In the genomic region with DNA sequence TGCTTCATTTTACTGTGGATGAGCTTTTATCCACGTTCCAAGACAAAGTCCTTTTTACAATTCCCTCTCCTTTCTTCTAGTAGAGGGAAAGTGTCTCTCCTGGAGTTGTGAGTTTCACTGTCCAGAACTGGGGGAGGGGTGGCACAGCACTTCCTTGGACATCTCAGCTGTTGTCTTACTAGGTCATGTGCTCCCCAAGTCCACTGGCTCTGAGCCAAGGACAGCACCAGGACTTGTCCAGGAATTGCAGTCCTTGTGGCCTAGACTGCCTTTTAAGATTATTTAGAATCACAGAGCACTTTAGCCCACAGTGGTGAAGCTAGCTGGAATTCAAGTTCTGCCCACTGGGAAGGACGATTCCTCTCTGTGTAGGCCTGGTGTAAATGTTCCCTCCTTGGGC, we compare ENCODE assay signal across 19 cellular contexts.
DNase-seq lines count a peak whose midpoint lies in the region; ATAC-seq and TF ChIP-seq lines count a peak whose summit lies in the region.
"Had no signal": no experiment of that assay in that cellular context is flagged by ENCODE, and none has a peak within 500 bp of the region (broad histone marks: within the 10 kb centered on the region; RNA-seq: fewer than 3 reads in every experiment).

No MANE protein-coding gene starts in this region.

- H3K27me3 Mint-ChIP-seq in activated CD8-positive, alpha-beta T cell treated with anti-CD3 and anti-CD28 coated beads, Interleukin-2, amount 10 ng/mL, durations not matched to agents 7 days and 5 days (ENCODE audit: low read depth) = no peaks in the 10 kb centered on the region
- no peaks in the 10 kb centered on the region for H3K27me3 Mint-ChIP-seq in activated CD4-positive, alpha-beta T cell treated with anti-CD3 and anti-CD28 coated beads for 36 hours
- H3K27me3 Mint-ChIP-seq: CD4-positive, alpha-beta T cell; natural killer cell treated with Interleukin-12 subunit alpha and Interleukin-12 subunit beta and Interleukin-15 and Interleukin-18, amount 100 ng/mL, for 72 hours; progenitor cell of endocrine pancreas had no signal

- no peak for TF ChIP-seq CTCF in fibroblast of mammary gland (conservative IDR thresholded peaks at IDR 0.05; ENCODE audit: control insufficient read depth, insufficient read depth, low read depth, low read length)

- H3K27ac Mint-ChIP-seq in activated CD8-positive, alpha-beta T cell treated with anti-CD3 and anti-CD28 coated beads, Interleukin-2, amount 10 ng/mL, durations not matched to agents 7 days and 5 days = no peak overlapping the region
- H3K27ac Mint-ChIP-seq in activated CD4-positive, alpha-beta T cell treated with anti-CD3 and anti-CD28 coated beads for 36 hours = no peak overlapping the region
- H3K27ac Mint-ChIP-seq: CD4-positive, alpha-beta T cell; natural killer cell treated with Interleukin-12 subunit alpha and Interleukin-12 subunit beta and Interleukin-15 and Interleukin-18, amount 100 ng/mL, for 72 hours; progenitor cell of endocrine pancreas had no signal

- no peak for ATAC-seq in activated CD8-positive, alpha-beta T cell treated with anti-CD3 and anti-CD28 coated beads, Interleukin-2, amount 10 ng/mL, durations not matched to agents 7 days and 5 days
- no peak for ATAC-seq in activated CD4-positive, alpha-beta T cell treated with anti-CD3 and anti-CD28 coated beads for 36 hours
- ATAC-seq: K562; natural killer cell treated with Interleukin-12 subunit alpha and Interleukin-12 subunit beta and Interleukin-15 and Interleukin-18, amount 100 ng/mL, for 72 hours had no signal

- no peaks in the 10 kb centered on the region for H3K36me3 Mint-ChIP-seq in activated CD8-positive, alpha-beta T cell treated with anti-CD3 and anti-CD28 coated beads, Interleukin-2, amount 10 ng/mL, durations not matched to agents 7 days and 5 days (ENCODE audit: low read depth)
- H3K36me3 Mint-ChIP-seq in activated CD4-positive, alpha-beta T cell treated with anti-CD3 and anti-CD28 coated beads for 36 hours (ENCODE audit: low read depth) = no peaks in the 10 kb centered on the region

- no peaks in the 10 kb centered on the region for H3K4me1 Mint-ChIP-seq in activated CD8-positive, alpha-beta T cell treated with anti-CD3 and anti-CD28 coated beads, Interleukin-2, amount 10 ng/mL, durations not matched to agents 7 days and 5 days (ENCODE audit: low read depth)
- no peaks in the 10 kb centered on the region for H3K4me1 Mint-ChIP-seq in activated CD4-positive, alpha-beta T cell treated with anti-CD3 and anti-CD28 coated beads for 36 hours

- CTCF ChIA-PET in activated CD8-positive, alpha-beta T cell treated with anti-CD3 and anti-CD28 coated beads, Interleukin-2, amount 10 ng/mL, durations not matched to agents 7 days and 5 days (lab: Charles Lee) = no interaction called here
- CTCF ChIA-PET in activated CD4-positive, alpha-beta T cell treated with anti-CD3 and anti-CD28 coated beads for 36 hours (lab: Charles Lee) = no interaction called here

- intact Hi-C loops in posterior vena cava (cut with DNase I) = no loop called here
- intact Hi-C loops in activated CD4-positive, alpha-beta T cell treated with anti-CD3 and anti-CD28 coated beads for 36 hours (cut with DNase I, micrococcal nuclease) = no loop called here

- POLR2A ChIA-PET in activated CD8-positive, alpha-beta T cell treated with anti-CD3 and anti-CD28 coated beads, Interleukin-2, amount 10 ng/mL, durations not matched to agents 7 days and 5 days (lab: Charles Lee) = no interaction called here
- POLR2A ChIA-PET in activated CD4-positive, alpha-beta T cell treated with anti-CD3 and anti-CD28 coated beads for 36 hours (lab: Charles Lee) = no interaction called here

- no peak overlapping the region for H3K4me3 ChIP-seq in fibroblast of mammary gland (ENCODE audit: control insufficient read depth, low read depth, low read length)
- H3K4me3 ChIP-seq: colonic mucosa, K562, vagina had no signal

- no peak overlapping the region for H3K4me3 Mint-ChIP-seq in activated CD8-positive, alpha-beta T cell treated with anti-CD3 and anti-CD28 coated beads, Interleukin-2, amount 10 ng/mL, durations not matched to agents 7 days and 5 days
- no peak overlapping the region for H3K4me3 Mint-ChIP-seq in activated CD4-positive, alpha-beta T cell treated with anti-CD3 and anti-CD28 coated beads for 36 hours
- H3K4me3 Mint-ChIP-seq: CD4-positive, alpha-beta T cell; natural killer cell treated with Interleukin-12 subunit alpha and Interleukin-12 subunit beta and Interleukin-15 and Interleukin-18, amount 100 ng/mL, for 72 hours had no signal

- peaks cover 21% of the 10 kb centered on the region for H3K9me3 Mint-ChIP-seq in activated CD8-positive, alpha-beta T cell treated with anti-CD3 and anti-CD28 coated beads, Interleukin-2, amount 10 ng/mL, durations not matched to agents 7 days and 5 days (ENCODE audit: insufficient read depth)
- peaks cover 14% of the 10 kb centered on the region for H3K9me3 Mint-ChIP-seq in activated CD4-positive, alpha-beta T cell treated with anti-CD3 and anti-CD28 coated beads for 36 hours (ENCODE audit: low read depth)

- DNase-seq in Ammon's horn (ENCODE audit: low spot score) (peak; percentile 9), NCI-H69 (lab: John Stamatoyannopoulos, UW) (peak; percentile 11), fibroblast of mammary gland (ENCODE audit: low read depth) (peak; percentile 0), posterior vena cava (ENCODE audit: low spot score) (peak; percentile 80), UCSD-AML1 (lab: John Stamatoyannopoulos, UW; ENCODE audit: unreplicated experiment) (no peak)
- no peak for DNase-seq in activated effector memory CD4-positive, alpha-beta T cell treated with anti-CD3 and anti-CD28 coated beads, Interleukin-2, amount 50 U/mL, for 16 hours
- DNase-seq in activated CD8-positive, alpha-beta T cell treated with anti-CD3 and anti-CD28 coated beads, Interleukin-2, amount 10 ng/mL, durations not matched to agents 7 days and 5 days = no peak
- DNase-seq in activated CD4-positive, alpha-beta T cell treated with anti-CD3 and anti-CD28 coated beads for 36 hours = no peak
- DNase-seq: activated CD4-positive, alpha-beta T cell treated with anti-CD3 and anti-CD28 coated beads, Interleukin-2, amount 50 U/mL, for 1 hour; CD4-positive, alpha-beta T cell; colonic mucosa; DND-41; NCI-H2081; stimulated activated CD4-positive, alpha-beta T cell treated with anti-CD3 and anti-CD28 coated beads, Interleukin-12 subunit alpha, Interleukin-12 subunit beta, amount 100 ng/mL, for 4 hours; stimulated activated CD8-positive, alpha-beta memory T cell treated with anti-CD3 and anti-CD28 coated beads, Interleukin-4, amount 100 ng/mL, for 48 hours had no signal

Comparison
In these comparisons a context has a peak if more than half of its experiments do, and no peak if none do; other contexts are left out.
1. DNase-seq: peak in Ammon's horn (single experiment), NCI-H69 (single experiment), fibroblast of mammary gland (single experiment) and posterior vena cava (single experiment); none in activated effector memory CD4-positive, alpha-beta T cell treated with anti-CD3 and anti-CD28 coated beads, Interleukin-2, amount 50 U/mL, for 16 hours (single experiment), activated CD8-positive, alpha-beta T cell treated with anti-CD3 and anti-CD28 coated beads, Interleukin-2, amount 10 ng/mL, durations not matched to agents 7 days and 5 days (single experiment), activated CD4-positive, alpha-beta T cell treated with anti-CD3 and anti-CD28 coated beads for 36 hours (single experiment) and UCSD-AML1 (single experiment).